8 cellular contexts compared by ENCODE assay signal in genomic region chr6:28252507-28252975, GRCh38. TPM values are rescaled to one million over a fixed set of nuclear protein-coding genes. Genes with fewer than 3 reads are reported as not detected.
DNase-seq lines count a peak whose midpoint lies in the region; ATAC-seq and TF ChIP-seq lines count a peak whose summit lies in the region.

No MANE protein-coding gene starts in this region.

- peak overlapping the region; percentile 99 for H2AFZ ChIP-seq in parathyroid adenoma

- TF ChIP-seq POLR2A in esophagus squamous epithelium (IDR thresholded peaks at IDR 0.05), result no peak

- H3K36me3 ChIP-seq in BJ (ENCODE audit: control insufficient read depth, insufficient read depth, low read length) (no peaks in the 10 kb centered on the region), SK-N-MC (ENCODE audit: insufficient read depth, low read length) (peaks cover 11% of the 10 kb centered on the region; the same call in 1 of the 2 replicates), esophagus squamous epithelium (peaks cover 0 to 24% (median 0%) of the 10 kb centered on the region in 3 donors), parathyroid adenoma (ENCODE audit: control insufficient read depth, insufficient read depth, low read length) (no peaks in the 10 kb centered on the region)

- POLR2A ChIA-PET in BJ (lab: Charles Lee), result interaction anchor here (1.2 kb wide), 1 partner anchor 15 kb away, joined by 7 read pairs; the partner anchor contains the start of gene ZSCAN26

- CTCF ChIA-PET in BJ (lab: Yijun Ruan, JAX), result interaction anchor here (0.9 to 1.4 kb wide), 3 partner anchors 13 to 104 kb away, joined by 3 to 4 read pairs (median 3); partner anchors contain the start of gene ZSCAN26

- DNase-seq in BJ (ENCODE audit: low read depth) (no peak), SK-N-MC (ENCODE audit: low read depth, low spot score) (no peak), esophagus squamous epithelium (lab: John Stamatoyannopoulos, UW) (no peak), SIG-M5 (lab: John Stamatoyannopoulos, UW) (no peak), dedifferentiated amniotic fluid mesenchymal stem cell (ENCODE audit: extremely low spot score) (no peak)
- no peak for DNase-seq in stimulated activated naive CD4-positive, alpha-beta T cell treated with Interleukin-2 at 50 U/mL for 16 hours (lab: John Stamatoyannopoulos, UW)

- TF ChIP-seq CTCF in BJ (IDR thresholded peaks at IDR 0.05; ENCODE audit: insufficient read depth, low read depth, low read length), result no peak
- TF ChIP-seq CTCF in esophagus squamous epithelium (IDR thresholded peaks at IDR 0.05), result no peak
- no peak for TF ChIP-seq CTCF in parathyroid adenoma (IDR thresholded peaks at IDR 0.05)

- ATAC-seq in GM21717 (IDR thresholded peaks at IDR 0.05; ENCODE audit: unreplicated experiment), result peak; percentile 10

- H3K9ac ChIP-seq in SK-N-MC (ENCODE audit: insufficient read length) (peak overlapping the region; percentile 86), parathyroid adenoma (no peak overlapping the region)

- peak overlapping the region; percentile 85 for H3K4me2 ChIP-seq in parathyroid adenoma (ENCODE audit: low read length)

- no peaks in the 10 kb centered on the region for H3K27me3 ChIP-seq in BJ (ENCODE audit: control insufficient read depth, insufficient read depth, low read length)
- H3K27me3 ChIP-seq in esophagus squamous epithelium, result peaks cover 0 to 23% (median 0%) of the 10 kb centered on the region in 4 donors
- no peaks in the 10 kb centered on the region for H3K27me3 ChIP-seq in parathyroid adenoma (ENCODE audit: control insufficient read depth, insufficient read depth, low read length)

- no peak overlapping the region for H3K27ac ChIP-seq in SK-N-MC
- peak overlapping the region; percentile 44 to 69 (median 58) for H3K27ac ChIP-seq in esophagus squamous epithelium
- peak overlapping the region; percentile 25 for H3K27ac ChIP-seq in parathyroid adenoma

- H3K4me3 ChIP-seq in BJ (ENCODE audit: low read depth, low read length), result peak overlapping the region; percentile 87
- peak overlapping the region; percentile 100 for H3K4me3 ChIP-seq in SK-N-MC
- peak overlapping the region; percentile 72 to 88 (median 78) for H3K4me3 ChIP-seq in esophagus squamous epithelium
- H3K4me3 ChIP-seq in parathyroid adenoma (ENCODE audit: low read depth, low read length), result peak overlapping the region; percentile 79

- intact Hi-C loops in esophagus squamous epithelium (cut with DNase I), result loop anchor here (10.0 kb wide), 1 partner anchor 92 kb away; the partner anchor contains the start of gene ZKSCAN3

- H3K9me3 ChIP-seq in SK-N-MC (ENCODE audit: low read depth, low read length), result no peaks in the 10 kb centered on the region
- no peaks in the 10 kb centered on the region for H3K9me3 ChIP-seq in esophagus squamous epithelium
- no peaks in the 10 kb centered on the region for H3K9me3 ChIP-seq in parathyroid adenoma (ENCODE audit: control insufficient read depth, low read length)

- peaks cover 5 to 33% (median 13%) of the 10 kb centered on the region in 3 donors for H3K4me1 ChIP-seq in esophagus squamous epithelium
- H3K4me1 ChIP-seq in parathyroid adenoma, result peaks cover 4% of the 10 kb centered on the region

- H3K79me2 ChIP-seq in parathyroid adenoma, result no peaks in the 10 kb centered on the region

- 22 to 29% methylated on average over 3 of the region's 3 CpGs for WGBS in esophagus squamous epithelium, 2 donors

RNA-seq across cellular contexts. Expression of gene ZKSCAN4, which starts 0.5 kb away (rescaled TPM):
- 3.0 and 3.3 TPM in 2 replicates for polyA plus RNA-seq in BJ (2011; rRNA removed)
- polyA minus RNA-seq in BJ (2011; rRNA and poly(A)+ RNA removed), result 1.8 and 4.1 TPM in 2 replicates
- 1 to 10 TPM; 2.4 to 5.3 (median 3.3) TPM for total RNA-seq in esophagus squamous epithelium

RNA-seq across cellular contexts. Expression of gene NKAPL, which starts 6.6 kb away (rescaled TPM):
- polyA plus RNA-seq in BJ (2011; rRNA removed), result 0.72 TPM in 2 replicates
- 0.19 and 0.36 TPM in 2 replicates for polyA minus RNA-seq in BJ (2011; rRNA and poly(A)+ RNA removed)
- total RNA-seq in esophagus squamous epithelium, result 1 to 10 TPM in 1 of 4 donors, under 1 TPM in 2, not detected in 1; 0.22 to 1.5 (median 0.70) TPM

RNA-seq across cellular contexts. Expression of gene ZSCAN26, which starts 14.4 kb away (rescaled TPM):
- polyA plus RNA-seq in BJ (2011; rRNA removed), result 14.6 and 19.5 TPM in 2 replicates
- polyA minus RNA-seq in BJ (2011; rRNA and poly(A)+ RNA removed), result 12.0 and 12.3 TPM in 2 replicates
- 10 to 100 TPM in 1 of 4 donors, 1 to 10 TPM in 3; 2.1 to 17.0 (median 3.4) TPM for total RNA-seq in esophagus squamous epithelium

RNA-seq across cellular contexts. Expression of gene ZSCAN9, which starts 27.5 kb away (rescaled TPM):
- 9.9 and 11.7 TPM in 2 replicates for polyA plus RNA-seq in BJ (2011; rRNA removed)
- 6.5 and 6.7 TPM in 2 replicates for polyA minus RNA-seq in BJ (2011; rRNA and poly(A)+ RNA removed)
- 10 to 100 TPM in 1 of 4 donors, 1 to 10 TPM in 2, under 1 TPM in 1; 0.95 to 11.3 (median 3.4) TPM for total RNA-seq in esophagus squamous epithelium

RNA-seq across cellular contexts. Expression of gene PGBD1, which starts 28.8 kb away (rescaled TPM):
- 3.1 and 3.4 TPM in 2 replicates for polyA plus RNA-seq in BJ (2011; rRNA removed)
- 1.4 and 2.7 TPM in 2 replicates for polyA minus RNA-seq in BJ (2011; rRNA and poly(A)+ RNA removed)
- 1 to 10 TPM in 2 of 4 donors, under 1 TPM in 2; 0.61 to 3.1 (median 1.3) TPM for total RNA-seq in esophagus squamous epithelium
